In the genomic region with DNA sequence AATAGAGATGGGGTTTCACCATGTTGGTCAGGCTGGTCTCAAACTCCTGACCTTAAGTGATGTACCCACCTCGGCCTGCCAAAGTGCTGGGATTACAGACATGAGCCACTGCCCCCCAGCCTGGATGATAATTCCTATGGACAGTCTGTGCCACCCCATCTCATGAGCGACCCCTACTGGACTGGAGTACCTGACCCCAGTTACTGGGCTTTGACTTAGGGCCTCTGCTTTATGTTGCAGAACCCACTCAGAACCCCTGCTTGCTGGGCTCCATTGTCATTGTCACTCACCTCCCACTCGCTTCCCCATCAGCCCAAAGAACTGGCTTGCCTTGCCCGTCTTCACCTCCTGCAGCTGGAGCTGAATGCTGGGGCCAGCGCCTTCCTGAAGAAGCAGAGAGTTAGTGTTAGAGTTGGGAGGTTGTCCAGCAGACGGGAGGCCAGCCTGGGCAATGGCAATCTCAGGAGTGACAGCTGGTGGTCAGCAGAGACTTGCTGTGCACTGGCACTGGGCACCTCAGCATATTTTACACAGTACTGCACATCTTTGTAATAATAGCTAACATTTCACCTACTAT, we compare ENCODE assay signal across 12 cellular contexts. TPM values are rescaled to one million over a fixed set of nuclear protein-coding genes. Genes with fewer than 3 reads are reported as not detected.
DNase-seq lines count a peak whose midpoint lies in the region; ATAC-seq and TF ChIP-seq lines count a peak whose summit lies in the region.
"Had no signal": no experiment of that assay in that cellular context is flagged by ENCODE, and none has a peak within 500 bp of the region (broad histone marks: within the 10 kb centered on the region; RNA-seq: fewer than 3 reads in every experiment).

No MANE protein-coding gene starts in this region.

- DNase-seq in AG09309 (ENCODE audit: low read depth) (no peak), fibroblast of the aortic adventitia (ENCODE audit: low read depth) (no peak), COLO829 (ENCODE audit: low spot score) (no peak), LoVo (ENCODE audit: low spot score) (no peak)
- DNase-seq: activated naive CD8-positive, alpha-beta T cell treated with anti-CD3 and anti-CD28 coated beads, Interleukin-2, amount 10 ng/mL, durations not matched to agents 7 days and 5 days; left cardiac atrium; SHP77 treated with DMSO at 0.1 percent for 48 hours; stimulated activated CD4-positive, alpha-beta T cell treated with anti-CD3 and anti-CD28 coated beads, Interleukin-4, amount 100 ng/mL, for 4 hours had no signal

- peak; percentile 24; the same call in 1 of the 3 replicates for ATAC-seq in SK-N-SH treated with all-trans-retinoic acid at 6 μM for 48 hours
- no peak for ATAC-seq in GM18861 (IDR thresholded peaks at IDR 0.05; ENCODE audit: unreplicated experiment)
- ATAC-seq in HG02759 (IDR thresholded peaks at IDR 0.05; ENCODE audit: unreplicated experiment) = no peak
- ATAC-seq: left cardiac atrium had no signal

- H3K4me3 ChIP-seq in AG09309 (ENCODE audit: control insufficient read depth, low read depth, low read length) (no peak overlapping the region), fibroblast of the aortic adventitia (ENCODE audit: low read depth, low read length) (no peak overlapping the region)

- peak; percentile 40 for TF ChIP-seq CTCF in AG09309 (IDR thresholded peaks at IDR 0.05; ENCODE audit: control insufficient read depth, insufficient read depth, low read depth, low read length, missing control alignments)
- TF ChIP-seq CTCF in GM12873 (IDR thresholded peaks at IDR 0.05; ENCODE audit: insufficient read depth, low read depth, low read length, missing control alignments) = peak; percentile 65
- peak; percentile 39 for TF ChIP-seq CTCF in fibroblast of the aortic adventitia (IDR thresholded peaks at IDR 0.05; ENCODE audit: insufficient read depth, low read length)

TF ChIP-seq in SK-N-SH treated with all-trans-retinoic acid at 6 μM for 48 hours, 23 proteins besides CTCF, POLR2A, EP300 and RAD21:
- no peak for TF ChIP-seq ZFP3 (CRISPR knock-in tag; IDR thresholded peaks at IDR 0.05)
- TF ChIP-seq ZC3H10 (CRISPR knock-in tag; IDR thresholded peaks at IDR 0.05) = no peak
- TF ChIP-seq, protein P1, sequence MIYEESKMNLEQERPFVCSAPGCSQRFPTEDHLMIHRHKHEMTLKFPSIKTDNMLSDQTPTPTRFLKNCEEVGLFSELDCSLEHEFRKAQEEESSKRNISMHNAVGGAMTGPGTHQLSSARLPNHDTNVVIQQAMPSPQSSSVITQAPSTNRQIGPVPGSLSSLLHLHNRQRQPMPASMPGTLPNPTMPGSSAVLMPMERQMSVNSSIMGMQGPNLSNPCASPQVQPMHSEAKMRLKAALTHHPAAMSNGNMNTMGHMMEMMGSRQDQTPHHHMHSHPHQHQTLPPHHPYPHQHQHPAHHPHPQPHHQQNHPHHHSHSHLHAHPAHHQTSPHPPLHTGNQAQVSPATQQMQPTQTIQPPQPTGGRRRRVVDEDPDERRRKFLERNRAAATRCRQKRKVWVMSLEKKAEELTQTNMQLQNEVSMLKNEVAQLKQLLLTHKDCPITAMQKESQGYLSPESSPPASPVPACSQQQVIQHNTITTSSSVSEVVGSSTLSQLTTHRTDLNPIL (CRISPR knock-in tag; IDR thresholded peaks at IDR 0.05; ENCODE audit: low read depth) = no peak
- no peak for TF ChIP-seq ARNTL (CRISPR knock-in tag; IDR thresholded peaks at IDR 0.05; ENCODE audit: borderline replicate concordance, low read depth)
- TF ChIP-seq OSR1 (CRISPR knock-in tag; IDR thresholded peaks at IDR 0.05) = no peak
- no peak for TF ChIP-seq SNAI2 (CRISPR knock-in tag; IDR thresholded peaks at IDR 0.05)
- TF ChIP-seq, protein P2, sequence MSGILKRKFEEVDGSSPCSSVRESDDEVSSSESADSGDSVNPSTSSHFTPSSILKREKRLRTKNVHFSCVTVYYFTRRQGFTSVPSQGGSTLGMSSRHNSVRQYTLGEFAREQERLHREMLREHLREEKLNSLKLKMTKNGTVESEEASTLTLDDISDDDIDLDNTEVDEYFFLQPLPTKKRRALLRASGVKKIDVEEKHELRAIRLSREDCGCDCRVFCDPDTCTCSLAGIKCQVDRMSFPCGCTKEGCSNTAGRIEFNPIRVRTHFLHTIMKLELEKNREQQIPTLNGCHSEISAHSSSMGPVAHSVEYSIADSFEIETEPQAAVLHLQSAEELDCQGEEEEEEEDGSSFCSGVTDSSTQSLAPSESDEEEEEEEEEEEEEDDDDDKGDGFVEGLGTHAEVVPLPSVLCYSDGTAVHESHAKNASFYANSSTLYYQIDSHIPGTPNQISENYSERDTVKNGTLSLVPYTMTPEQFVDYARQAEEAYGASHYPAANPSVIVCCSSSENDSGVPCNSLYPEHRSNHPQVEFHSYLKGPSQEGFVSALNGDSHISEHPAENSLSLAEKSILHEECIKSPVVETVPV (CRISPR knock-in tag; IDR thresholded peaks at IDR 0.05) = no peak
- no peak for TF ChIP-seq PPARA (CRISPR knock-in tag; IDR thresholded peaks at IDR 0.05; ENCODE audit: borderline replicate concordance)
- no peak for TF ChIP-seq ZNF565 (CRISPR knock-in tag; conservative IDR thresholded peaks at IDR 0.05; ENCODE audit: low read depth)
- TF ChIP-seq, protein P3, sequence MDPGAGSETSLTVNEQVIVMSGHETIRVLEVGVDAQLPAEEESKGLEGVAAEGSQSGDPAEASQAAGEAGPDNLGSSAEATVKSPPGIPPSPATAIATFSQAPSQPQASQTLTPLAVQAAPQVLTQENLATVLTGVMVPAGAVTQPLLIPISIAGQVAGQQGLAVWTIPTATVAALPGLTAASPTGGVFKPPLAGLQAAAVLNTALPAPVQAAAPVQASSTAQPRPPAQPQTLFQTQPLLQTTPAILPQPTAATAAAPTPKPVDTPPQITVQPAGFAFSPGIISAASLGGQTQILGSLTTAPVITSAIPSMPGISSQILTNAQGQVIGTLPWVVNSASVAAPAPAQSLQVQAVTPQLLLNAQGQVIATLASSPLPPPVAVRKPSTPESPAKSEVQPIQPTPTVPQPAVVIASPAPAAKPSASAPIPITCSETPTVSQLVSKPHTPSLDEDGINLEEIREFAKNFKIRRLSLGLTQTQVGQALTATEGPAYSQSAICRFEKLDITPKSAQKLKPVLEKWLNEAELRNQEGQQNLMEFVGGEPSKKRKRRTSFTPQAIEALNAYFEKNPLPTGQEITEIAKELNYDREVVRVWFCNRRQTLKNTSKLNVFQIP (CRISPR knock-in tag; IDR thresholded peaks at IDR 0.05; ENCODE audit: borderline replicate concordance, low read depth) = no peak
- no peak for TF ChIP-seq TOX (CRISPR knock-in tag; IDR thresholded peaks at IDR 0.05; ENCODE audit: borderline replicate concordance)
- no peak for TF ChIP-seq ZNF70 (CRISPR knock-in tag; IDR thresholded peaks at IDR 0.05)

RNA-seq across cellular contexts. Expression of a gene that starts 4.0 kb away (rescaled TPM):
- total RNA-seq in fibroblast of the aortic adventitia (ENCODE audit: low replicate concordance) = not detected in 2 replicates
- total RNA-seq: activated naive CD8-positive, alpha-beta T cell treated with anti-CD3 and anti-CD28 coated beads, Interleukin-2, amount 10 ng/mL, durations not matched to agents 7 days and 5 days; left cardiac atrium had no signal

RNA-seq across cellular contexts. Expression of a gene that starts 55.4 kb away (rescaled TPM):
- 21.5 and 33.5 TPM in 2 replicates for total RNA-seq in fibroblast of the aortic adventitia (ENCODE audit: low replicate concordance)
